ENCODE assay signal across 1 cellular context in the genomic region with DNA sequence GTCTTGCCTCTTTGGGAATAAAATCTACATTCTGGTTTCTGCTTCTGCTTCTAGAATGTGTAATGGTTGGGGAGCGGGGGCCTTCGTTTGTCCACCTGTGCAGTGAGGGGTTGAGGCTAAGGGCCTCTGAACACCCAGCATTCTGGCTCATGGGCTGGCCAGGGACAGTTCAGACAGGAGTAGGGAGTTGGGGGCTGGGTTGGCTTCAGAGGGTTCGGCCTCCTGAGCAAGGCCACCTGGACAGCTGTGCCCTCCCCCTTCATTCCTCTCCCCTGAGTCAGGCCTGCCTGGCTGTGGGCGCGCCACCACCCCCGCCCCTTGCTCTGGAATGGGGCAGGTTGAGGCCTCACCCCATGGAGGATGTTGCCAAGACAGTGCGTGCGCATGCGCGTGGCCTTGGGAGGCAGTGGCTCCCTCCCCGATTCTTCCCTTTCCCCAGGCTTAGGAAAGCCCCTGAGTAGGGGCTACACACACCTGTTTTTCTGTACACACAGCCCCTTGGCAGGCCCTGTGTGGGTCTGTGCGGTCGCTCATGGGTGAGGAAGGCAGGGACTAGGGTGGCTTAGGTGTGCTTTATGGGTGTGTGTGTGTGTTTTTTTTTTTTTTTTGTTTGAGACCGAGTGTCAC.
TF ChIP-seq lines count a peak whose summit lies in the region.

No MANE protein-coding gene starts in this region.

TF ChIP-seq in GM12878, 131 proteins besides CTCF, POLR2A, EP300 and RAD21:
- TF ChIP-seq, protein P1, sequence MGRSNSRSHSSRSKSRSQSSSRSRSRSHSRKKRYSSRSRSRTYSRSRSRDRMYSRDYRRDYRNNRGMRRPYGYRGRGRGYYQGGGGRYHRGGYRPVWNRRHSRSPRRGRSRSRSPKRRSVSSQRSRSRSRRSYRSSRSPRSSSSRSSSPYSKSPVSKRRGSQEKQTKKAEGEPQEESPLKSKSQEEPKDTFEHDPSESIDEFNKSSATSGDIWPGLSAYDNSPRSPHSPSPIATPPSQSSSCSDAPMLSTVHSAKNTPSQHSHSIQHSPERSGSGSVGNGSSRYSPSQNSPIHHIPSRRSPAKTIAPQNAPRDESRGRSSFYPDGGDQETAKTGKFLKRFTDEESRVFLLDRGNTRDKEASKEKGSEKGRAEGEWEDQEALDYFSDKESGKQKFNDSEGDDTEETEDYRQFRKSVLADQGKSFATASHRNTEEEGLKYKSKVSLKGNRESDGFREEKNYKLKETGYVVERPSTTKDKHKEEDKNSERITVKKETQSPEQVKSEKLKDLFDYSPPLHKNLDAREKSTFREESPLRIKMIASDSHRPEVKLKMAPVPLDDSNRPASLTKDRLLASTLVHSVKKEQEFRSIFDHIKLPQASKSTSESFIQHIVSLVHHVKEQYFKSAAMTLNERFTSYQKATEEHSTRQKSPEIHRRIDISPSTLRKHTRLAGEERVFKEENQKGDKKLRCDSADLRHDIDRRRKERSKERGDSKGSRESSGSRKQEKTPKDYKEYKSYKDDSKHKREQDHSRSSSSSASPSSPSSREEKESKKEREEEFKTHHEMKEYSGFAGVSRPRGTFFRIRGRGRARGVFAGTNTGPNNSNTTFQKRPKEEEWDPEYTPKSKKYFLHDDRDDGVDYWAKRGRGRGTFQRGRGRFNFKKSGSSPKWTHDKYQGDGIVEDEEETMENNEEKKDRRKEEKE (IDR thresholded peaks at IDR 0.05), result no peak
- TF ChIP-seq TBL1XR1 (IDR thresholded peaks at IDR 0.05; ENCODE audit: low read depth, low read length) (no peak), YY1 (IDR thresholded peaks at IDR 0.05; ENCODE audit: low read depth, low read length) (no peak), IKZF2 (IDR thresholded peaks at IDR 0.05) (no peak), SPI1 (IDR thresholded peaks at IDR 0.05; ENCODE audit: borderline replicate concordance, insufficient read depth, low read depth, low read length) (no peak), CHD2 (IDR thresholded peaks at IDR 0.05; ENCODE audit: borderline replicate concordance, low read depth, low read length) (no peak), PAX5 (IDR thresholded peaks at IDR 0.05; ENCODE audit: borderline replicate concordance, low read depth, low read length) (no peak), MEF2A (IDR thresholded peaks at IDR 0.05; ENCODE audit: insufficient read depth, low read depth, low read length) (no peak), CREB1 (IDR thresholded peaks at IDR 0.05; ENCODE audit: low read depth) (no peak), HDAC6 (IDR thresholded peaks at IDR 0.05; ENCODE audit: unreplicated experiment) (no peak), JUND (IDR thresholded peaks at IDR 0.05; ENCODE audit: low read depth, low read length) (no peak), ESRRA (IDR thresholded peaks at IDR 0.05; ENCODE audit: low read length) (no peak), POU2F2 (IDR thresholded peaks at IDR 0.05; ENCODE audit: borderline replicate concordance, low read depth, low read length) (no peak), PAX8 (IDR thresholded peaks at IDR 0.05) (no peak)
- TF ChIP-seq, protein P2, sequence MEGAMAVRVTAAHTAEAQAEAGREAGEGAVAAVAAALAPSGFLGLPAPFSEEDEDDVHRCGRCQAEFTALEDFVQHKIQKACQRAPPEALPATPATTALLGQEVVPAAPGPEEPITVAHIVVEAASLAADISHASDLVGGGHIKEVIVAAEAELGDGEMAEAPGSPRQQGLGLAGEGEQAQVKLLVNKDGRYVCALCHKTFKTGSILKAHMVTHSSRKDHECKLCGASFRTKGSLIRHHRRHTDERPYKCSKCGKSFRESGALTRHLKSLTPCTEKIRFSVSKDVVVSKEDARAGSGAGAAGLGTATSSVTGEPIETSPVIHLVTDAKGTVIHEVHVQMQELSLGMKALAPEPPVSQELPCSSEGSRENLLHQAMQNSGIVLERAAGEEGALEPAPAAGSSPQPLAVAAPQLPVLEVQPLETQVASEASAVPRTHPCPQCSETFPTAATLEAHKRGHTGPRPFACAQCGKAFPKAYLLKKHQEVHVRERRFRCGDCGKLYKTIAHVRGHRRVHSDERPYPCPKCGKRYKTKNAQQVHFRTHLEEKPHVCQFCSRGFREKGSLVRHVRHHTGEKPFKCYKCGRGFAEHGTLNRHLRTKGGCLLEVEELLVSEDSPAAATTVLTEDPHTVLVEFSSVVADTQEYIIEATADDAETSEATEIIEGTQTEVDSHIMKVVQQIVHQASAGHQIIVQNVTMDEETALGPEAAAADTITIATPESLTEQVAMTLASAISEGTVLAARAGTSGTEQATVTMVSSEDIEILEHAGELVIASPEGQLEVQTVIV (IDR thresholded peaks at IDR 0.05; ENCODE audit: borderline replicate concordance, partially characterized antibody), result no peak
- TF ChIP-seq, protein P3, sequence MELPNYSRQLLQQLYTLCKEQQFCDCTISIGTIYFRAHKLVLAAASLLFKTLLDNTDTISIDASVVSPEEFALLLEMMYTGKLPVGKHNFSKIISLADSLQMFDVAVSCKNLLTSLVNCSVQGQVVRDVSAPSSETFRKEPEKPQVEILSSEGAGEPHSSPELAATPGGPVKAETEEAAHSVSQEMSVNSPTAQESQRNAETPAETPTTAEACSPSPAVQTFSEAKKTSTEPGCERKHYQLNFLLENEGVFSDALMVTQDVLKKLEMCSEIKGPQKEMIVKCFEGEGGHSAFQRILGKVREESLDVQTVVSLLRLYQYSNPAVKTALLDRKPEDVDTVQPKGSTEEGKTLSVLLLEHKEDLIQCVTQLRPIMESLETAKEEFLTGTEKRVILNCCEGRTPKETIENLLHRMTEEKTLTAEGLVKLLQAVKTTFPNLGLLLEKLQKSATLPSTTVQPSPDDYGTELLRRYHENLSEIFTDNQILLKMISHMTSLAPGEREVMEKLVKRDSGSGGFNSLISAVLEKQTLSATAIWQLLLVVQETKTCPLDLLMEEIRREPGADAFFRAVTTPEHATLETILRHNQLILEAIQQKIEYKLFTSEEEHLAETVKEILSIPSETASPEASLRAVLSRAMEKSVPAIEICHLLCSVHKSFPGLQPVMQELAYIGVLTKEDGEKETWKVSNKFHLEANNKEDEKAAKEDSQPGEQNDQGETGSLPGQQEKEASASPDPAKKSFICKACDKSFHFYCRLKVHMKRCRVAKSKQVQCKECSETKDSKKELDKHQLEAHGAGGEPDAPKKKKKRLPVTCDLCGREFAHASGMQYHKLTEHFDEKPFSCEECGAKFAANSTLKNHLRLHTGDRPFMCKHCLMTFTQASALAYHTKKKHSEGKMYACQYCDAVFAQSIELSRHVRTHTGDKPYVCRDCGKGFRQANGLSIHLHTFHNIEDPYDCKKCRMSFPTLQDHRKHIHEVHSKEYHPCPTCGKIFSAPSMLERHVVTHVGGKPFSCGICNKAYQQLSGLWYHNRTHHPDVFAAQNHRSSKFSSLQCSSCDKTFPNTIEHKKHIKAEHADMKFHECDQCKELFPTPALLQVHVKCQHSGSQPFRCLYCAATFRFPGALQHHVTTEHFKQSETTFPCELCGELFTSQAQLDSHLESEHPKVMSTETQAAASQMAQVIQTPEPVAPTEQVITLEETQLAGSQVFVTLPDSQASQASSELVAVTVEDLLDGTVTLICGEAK (IDR thresholded peaks at IDR 0.05; ENCODE audit: borderline replicate concordance), result no peak
